14 cellular contexts compared by ENCODE assay signal in the genomic region with DNA sequence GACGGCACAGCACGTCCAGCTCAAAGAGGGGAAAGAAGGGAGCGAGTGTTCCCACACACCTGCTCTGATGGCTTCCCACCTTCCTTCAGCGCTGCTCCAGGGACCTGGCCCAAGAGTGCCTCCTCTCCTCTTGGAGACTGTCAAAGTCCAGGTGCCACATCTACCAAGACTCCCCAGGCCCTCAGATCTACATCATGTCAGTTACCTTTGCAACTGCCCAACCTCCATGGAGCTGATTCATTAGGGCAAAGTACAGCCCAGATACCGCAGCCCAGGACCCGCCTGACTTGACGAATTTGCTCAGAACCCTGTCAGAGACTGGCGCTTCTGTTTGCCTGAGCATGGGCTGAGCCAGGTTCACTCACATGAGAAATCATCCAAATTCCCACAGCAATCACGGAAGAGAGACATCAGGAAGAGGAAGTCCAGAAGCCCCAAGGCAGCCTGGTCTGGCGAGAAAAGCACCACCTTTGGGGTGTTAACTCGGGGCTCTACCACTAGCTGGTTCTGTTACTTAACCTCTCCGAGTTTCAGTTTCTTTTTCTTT. TPM values are rescaled to one million over a fixed set of nuclear protein-coding genes. Genes with fewer than 3 reads are reported as not detected.
DNase-seq lines count a peak whose midpoint lies in the region; ATAC-seq and TF ChIP-seq lines count a peak whose summit lies in the region.
"Had no signal": no experiment of that assay in that cellular context is flagged by ENCODE, and none has a peak within 500 bp of the region (broad histone marks: within the 10 kb centered on the region; RNA-seq: fewer than 3 reads in every experiment).

A gene with protein sequence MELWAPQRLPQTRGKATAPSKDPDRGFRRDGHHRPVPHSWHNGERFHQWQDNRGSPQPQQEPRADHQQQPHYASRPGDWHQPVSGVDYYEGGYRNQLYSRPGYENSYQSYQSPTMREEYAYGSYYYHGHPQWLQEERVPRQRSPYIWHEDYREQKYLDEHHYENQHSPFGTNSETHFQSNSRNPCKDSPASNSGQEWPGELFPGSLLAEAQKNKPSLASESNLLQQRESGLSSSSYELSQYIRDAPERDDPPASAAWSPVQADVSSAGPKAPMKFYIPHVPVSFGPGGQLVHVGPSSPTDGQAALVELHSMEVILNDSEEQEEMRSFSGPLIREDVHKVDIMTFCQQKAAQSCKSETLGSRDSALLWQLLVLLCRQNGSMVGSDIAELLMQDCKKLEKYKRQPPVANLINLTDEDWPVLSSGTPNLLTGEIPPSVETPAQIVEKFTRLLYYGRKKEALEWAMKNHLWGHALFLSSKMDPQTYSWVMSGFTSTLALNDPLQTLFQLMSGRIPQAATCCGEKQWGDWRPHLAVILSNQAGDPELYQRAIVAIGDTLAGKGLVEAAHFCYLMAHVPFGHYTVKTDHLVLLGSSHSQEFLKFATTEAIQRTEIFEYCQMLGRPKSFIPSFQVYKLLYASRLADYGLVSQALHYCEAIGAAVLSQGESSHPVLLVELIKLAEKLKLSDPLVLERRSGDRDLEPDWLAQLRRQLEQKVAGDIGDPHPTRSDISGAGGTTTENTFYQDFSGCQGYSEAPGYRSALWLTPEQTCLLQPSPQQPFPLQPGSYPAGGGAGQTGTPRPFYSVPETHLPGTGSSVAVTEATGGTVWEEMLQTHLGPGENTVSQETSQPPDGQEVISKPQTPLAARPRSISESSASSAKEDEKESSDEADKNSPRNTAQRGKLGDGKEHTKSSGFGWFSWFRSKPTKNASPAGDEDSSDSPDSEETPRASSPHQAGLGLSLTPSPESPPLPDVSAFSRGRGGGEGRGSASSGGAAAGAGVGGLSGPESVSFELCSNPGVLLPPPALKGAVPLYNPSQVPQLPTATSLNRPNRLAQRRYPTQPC (minus strand): TSS at position 234 of the 547 bp plus-strand sequence. CDS start 2,077 bp downstream, outside the sequence.

- no peaks in the 10 kb centered on the region for H3K36me3 ChIP-seq in adrenal gland (replicated peaks in 1 of 2)

- WGBS in adrenal gland, 4 donors = 90 to 94% (median 92%) methylated on average over 12 of the region's 12 CpGs

- peak within 1 kb of the TSS; percentile 33 for H3K4me3 ChIP-seq in epithelial cell of proximal tubule (ENCODE audit: low read depth, low read length)
- H3K4me3 ChIP-seq in adrenal gland = no peak within 1 kb of the TSS
- H3K4me3 ChIP-seq: gastrocnemius medialis had no signal

- intact Hi-C loops in adrenal gland (cut with DNase I) = loop anchor here in 1 of 2 donors (10.0 kb wide), 1 partner anchor 55 kb away; no protein-coding TSS in a partner anchor

- no peak for TF ChIP-seq CTCF in epithelial cell of proximal tubule (conservative IDR thresholded peaks at IDR 0.05; ENCODE audit: low read depth, low read length)
- TF ChIP-seq CTCF in adrenal gland (IDR thresholded peaks at IDR 0.05) = no peak

- peak; percentile 33 for DNase-seq in NOMO-1 treated with dmso at 0.1 percent for 144 hours (lab: John Stamatoyannopoulos, UW; ENCODE audit: unreplicated experiment)
- DNase-seq in epithelial cell of proximal tubule (ENCODE audit: low read depth) = peak; percentile 67
- DNase-seq in renal cortical epithelial cell (ENCODE audit: low read depth) = peak; percentile 83
- DNase-seq in stimulated activated CD4-positive, alpha-beta T cell treated with anti-CD3 and anti-CD28 coated beads, Interleukin-12 subunit alpha, Interleukin-12 subunit beta, amount 100 ng/mL, for 4 hours = no peak
- DNase-seq in NCI-H524 treated with DMSO at 0.1 percent for 48 hours (lab: John Stamatoyannopoulos, UW) = no peak
- no peak for DNase-seq in adrenal gland
- DNase-seq: activated CD4-positive, alpha-beta memory T cell treated with anti-CD3 and anti-CD28 coated beads for 36 hours; gastrocnemius medialis; GF-D8; NCI-H1417; NCI-H2171 treated with DMSO at 0.1 percent for 48 hours; stimulated activated naive CD4-positive, alpha-beta T cell treated with Interleukin-2 at 50 U/mL for 16 hours had no signal

- H3K27me3 ChIP-seq in adrenal gland = no peaks in the 10 kb centered on the region
- H3K27me3 ChIP-seq: gastrocnemius medialis had no signal

- ATAC-seq in GM18520 (IDR thresholded peaks at IDR 0.05; ENCODE audit: unreplicated experiment) (peak; percentile 38), GM19395 (IDR thresholded peaks at IDR 0.05; ENCODE audit: unreplicated experiment) (no peak)

- no peak for TF ChIP-seq POLR2A in adrenal gland (IDR thresholded peaks at IDR 0.05)

- peak within 1 kb of the TSS in 2 of 5 donors; percentile 3 to 41 for H3K27ac ChIP-seq in adrenal gland

- no peaks in the 10 kb centered on the region for H3K9me3 ChIP-seq in adrenal gland (replicated peaks in 1 of 3)
- H3K9me3 ChIP-seq: gastrocnemius medialis had no signal

- H3K4me1 ChIP-seq in adrenal gland (replicated peaks in 1 of 2) = peaks cover 9 to 10% of the 10 kb centered on the region in 2 donors

RNA-seq across cellular contexts. Expression of the gene that starts here (rescaled TPM):
- 0.17 and 0.29 TPM in 2 replicates for total RNA-seq in epithelial cell of proximal tubule
- total RNA-seq in renal cortical epithelial cell = 0.35 and 1.2 TPM in 2 replicates
- 10 to 100 TPM in 1 of 8 donors, 1 to 10 TPM in 6, under 1 TPM in 1; 0.87 to 64.5 (median 3.5) TPM for total RNA-seq in adrenal gland
- polyA plus RNA-seq in adrenal gland = 10 to 100 TPM in 2 of 3 donors, 1 to 10 TPM in 1; 9.2 to 14.2 (median 14.0) TPM
- total RNA-seq: activated CD4-positive, alpha-beta memory T cell treated with anti-CD3 and anti-CD28 coated beads for 36 hours had no signal

Comparison
In these comparisons a context has a peak if more than half of its experiments do, and no peak if none do; other contexts are left out.
1. Peak in DNase-seq and H3K4me3 ChIP-seq in epithelial cell of proximal tubule; RNA of the gene not detected or under 1 TPM.
2. DNase-seq: peak in NOMO-1 treated with dmso at 0.1 percent for 144 hours (single experiment) and renal cortical epithelial cell (single experiment); none in stimulated activated CD4-positive, alpha-beta T cell treated with anti-CD3 and anti-CD28 coated beads, Interleukin-12 subunit alpha, Interleukin-12 subunit beta, amount 100 ng/mL, for 4 hours (single experiment), NCI-H524 treated with DMSO at 0.1 percent for 48 hours (single experiment) and adrenal gland (0 of 7).